Comparison of ENCODE assay signal across 11 cellular contexts in genomic region chr18:55338955-55339662, GRCh38.
A peak's percentile ranks its signal among the peaks of the same experiment; 100 is the strongest.
DNase-seq lines count a peak whose midpoint lies in the region; ATAC-seq, FAIRE-seq and TF ChIP-seq lines count a peak whose summit lies in the region.
"Had no signal": no experiment of that assay in that cellular context is flagged by ENCODE, and none has a peak within 500 bp of the region (broad histone marks: within the 10 kb centered on the region; RNA-seq: fewer than 3 reads in every experiment).

No MANE protein-coding gene starts in this region.

- H3K27ac Mint-ChIP-seq in neural progenitor cell: no peak overlapping the region
- H3K27ac Mint-ChIP-seq in naive thymus-derived CD8-positive, alpha-beta T cell: no peak overlapping the region

- H3K27ac ChIP-seq in dorsolateral prefrontal cortex (peak overlapping the region; percentile 73 to 100 (median 96)), neural progenitor cell (peak overlapping the region; percentile 77)

- H3F3A ChIP-seq in neural progenitor cell (ENCODE audit: low read depth): peaks cover 29% of the 10 kb centered on the region

- peak; percentile 77 to 79 for DNase-seq in AML-193 (lab: John Stamatoyannopoulos, UW)
- DNase-seq in Kasumi-1 (lab: John Stamatoyannopoulos, UW): peak; percentile 61 to 74
- DNase-seq in dorsolateral prefrontal cortex: no peak
- DNase-seq in neural progenitor cell (ENCODE audit: low spot score): no peak
- no peak for DNase-seq in urothelium cell line (ENCODE audit: low spot score)
- DNase-seq in naive thymus-derived CD8-positive, alpha-beta T cell: no peak
- no peak for DNase-seq in H7
- DNase-seq: cortex of kidney, left colon, SHP77 treated with DMSO at 0.1 percent for 48 hours had no signal

- H3K36me3 Mint-ChIP-seq in neural progenitor cell: no peaks in the 10 kb centered on the region
- no peaks in the 10 kb centered on the region for H3K36me3 Mint-ChIP-seq in naive thymus-derived CD8-positive, alpha-beta T cell

- no peaks in the 10 kb centered on the region for H3K9me3 ChIP-seq in neural progenitor cell (ENCODE audit: low read depth)

- peaks cover 22% of the 10 kb centered on the region for H3K4me1 ChIP-seq in neural progenitor cell

- no peak for ATAC-seq in naive thymus-derived CD8-positive, alpha-beta T cell
- ATAC-seq in HG02852 (IDR thresholded peaks at IDR 0.05; ENCODE audit: unreplicated experiment): no peak
- ATAC-seq: left colon had no signal

- FAIRE-seq in urothelium cell line (lab: Jason Lieb, UNC): no peak

- peaks cover 13% of the 10 kb centered on the region for H3K4me1 Mint-ChIP-seq in neural progenitor cell
- peaks cover 0 to 22% (median 0%) of the 10 kb centered on the region in 4 donors for H3K4me1 Mint-ChIP-seq in naive thymus-derived CD8-positive, alpha-beta T cell

- no peak overlapping the region for H3K4me2 ChIP-seq in neural progenitor cell

- TF ChIP-seq CTCF in dorsolateral prefrontal cortex (IDR thresholded peaks at IDR 0.05 in 54 of 56, conservative IDR thresholded peaks at IDR 0.05 in 2 of 56; ENCODE audit: low read depth in 1 of 56, partially characterized antibody in 56 of 56): peak in 42 of 56 donors; percentile 0 to 54 (median 34)
- TF ChIP-seq CTCF in neural progenitor cell (IDR thresholded peaks at IDR 0.05): no peak

- H3K27me3 ChIP-seq in dorsolateral prefrontal cortex: no peaks in the 10 kb centered on the region
- no peaks in the 10 kb centered on the region for H3K27me3 ChIP-seq in neural progenitor cell
- no peaks in the 10 kb centered on the region for H3K27me3 ChIP-seq in H7 (ENCODE audit: control insufficient read depth, insufficient read depth, low read length)

- H3K27me3 Mint-ChIP-seq in neural progenitor cell (ENCODE audit: insufficient read depth, low read depth): no peaks in the 10 kb centered on the region
- H3K27me3 Mint-ChIP-seq in naive thymus-derived CD8-positive, alpha-beta T cell: no peaks in the 10 kb centered on the region

- no peak overlapping the region for H2AFZ ChIP-seq in neural progenitor cell (replicated peaks)

- H3K9ac ChIP-seq in neural progenitor cell: no peak overlapping the region

- H3K36me3 ChIP-seq in neural progenitor cell (no peaks in the 10 kb centered on the region), H7 (replicated peaks; ENCODE audit: control insufficient read depth, insufficient read depth, low read length) (no peaks in the 10 kb centered on the region)

- no peaks in the 10 kb centered on the region for H3K9me3 Mint-ChIP-seq in neural progenitor cell
- H3K9me3 Mint-ChIP-seq in naive thymus-derived CD8-positive, alpha-beta T cell: peaks cover 0 to 1% (median 0%) of the 10 kb centered on the region in 9 donors

- peaks cover 88% of the 10 kb centered on the region for H3K79me2 ChIP-seq in neural progenitor cell (ENCODE audit: low read depth)

- H4K20me1 ChIP-seq in neural progenitor cell (ENCODE audit: low read depth): peaks cover 76% of the 10 kb centered on the region

- H3K4me3 Mint-ChIP-seq in neural progenitor cell: no peak overlapping the region
- H3K4me3 Mint-ChIP-seq in naive thymus-derived CD8-positive, alpha-beta T cell: peak overlapping the region in 1 of 10 donors; percentile 39

- H3K4me3 ChIP-seq in dorsolateral prefrontal cortex: peak overlapping the region in 50 of 59 donors; percentile 1 to 61 (median 38)
- H3K4me3 ChIP-seq in neural progenitor cell: no peak overlapping the region
- H3K4me3 ChIP-seq in H7 (ENCODE audit: insufficient read depth, low read depth, low read length): no peak overlapping the region

- POLR2A ChIA-PET in naive thymus-derived CD8-positive, alpha-beta T cell (lab: Charles Lee): no interaction called here

- intact Hi-C loops in dorsolateral prefrontal cortex (cut with DNase I): loop anchor here in 1 of 2 donors (2.0 kb wide), 1 partner anchor 18 kb away; no protein-coding TSS in a partner anchor

Comparison
In these comparisons a context has a peak if more than half of its experiments do, and no peak if none do; other contexts are left out.
1. DNase-seq: peak in AML-193 (2 of 2) and Kasumi-1 (2 of 2); none in dorsolateral prefrontal cortex (0 of 10), neural progenitor cell (single experiment), urothelium cell line (single experiment), naive thymus-derived CD8-positive, alpha-beta T cell (0 of 10) and H7 (single experiment).
2. H3K4me3 ChIP-seq: peak in dorsolateral prefrontal cortex (50 of 59); none in neural progenitor cell (single experiment) and H7 (single experiment).